ENCODE assay signal across 1 cellular context in genomic region chr15:68228143-68228970, GRCh38.
A peak's percentile ranks its signal among the peaks of the same experiment; 100 is the strongest.
TF ChIP-seq lines count a peak whose summit lies in the region.

No MANE protein-coding gene starts in this region.

TF ChIP-seq in HepG2, 621 proteins besides CTCF, POLR2A, EP300 and RAD21 (continued from another document and continues in another):
- TF ChIP-seq ZBTB46 (CRISPR knock-in tag; IDR thresholded peaks at IDR 0.05; ENCODE audit: borderline replicate concordance): no peak
- TF ChIP-seq RBM39 (IDR thresholded peaks at IDR 0.05; ENCODE audit: low read depth, low read length, poor library complexity, severe bottlenecking): no peak
- no peak for TF ChIP-seq TSC22D2 (CRISPR knock-in tag; IDR thresholded peaks at IDR 0.05; ENCODE audit: borderline replicate concordance)
- no peak for TF ChIP-seq POLR2AphosphoS5 (IDR thresholded peaks at IDR 0.05; ENCODE audit: low read depth, low read length)
- TF ChIP-seq NR2C2 (CRISPR knock-in tag; IDR thresholded peaks at IDR 0.05; ENCODE audit: borderline replicate concordance): no peak
- TF ChIP-seq ZNF24 (IDR thresholded peaks at IDR 0.05): no peak
- TF ChIP-seq ZNF253 (CRISPR knock-in tag; IDR thresholded peaks at IDR 0.05; ENCODE audit: borderline replicate concordance): no peak; the same call in 1 of the 2 replicates
- TF ChIP-seq NCOA1 (CRISPR knock-in tag; IDR thresholded peaks at IDR 0.05): no peak
- 0 out of 2 replicates have a peak, but pooled peaks have one; percentile 3 for TF ChIP-seq ZFP91 (CRISPR knock-in tag; IDR thresholded peaks at IDR 0.05; ENCODE audit: borderline replicate concordance)
- no peak for TF ChIP-seq TBX3 (IDR thresholded peaks at IDR 0.05; ENCODE audit: borderline replicate concordance)
- peak; percentile 29 for TF ChIP-seq ZNF18 (CRISPR knock-in tag; IDR thresholded peaks at IDR 0.05; ENCODE audit: insufficient replicate concordance)
- TF ChIP-seq FOXA3 (CRISPR knock-in tag; IDR thresholded peaks at IDR 0.05): no peak
- TF ChIP-seq ZNF264 (CRISPR knock-in tag; IDR thresholded peaks at IDR 0.05): no peak
- TF ChIP-seq SAFB2 (CRISPR knock-in tag; IDR thresholded peaks at IDR 0.05; ENCODE audit: borderline replicate concordance, low read depth): no peak
- no peak for TF ChIP-seq ZNF597 (CRISPR knock-in tag; IDR thresholded peaks at IDR 0.05)
- TF ChIP-seq NFYB (CRISPR knock-in tag; IDR thresholded peaks at IDR 0.05): no peak; the same call in 1 of the 2 replicates
- TF ChIP-seq AGO2 (optimal IDR thresholded peaks at IDR 0.05; ENCODE audit: low read depth, low read length): no peak
- TF ChIP-seq ARID5B (CRISPR knock-in tag; IDR thresholded peaks at IDR 0.05): no peak
- TF ChIP-seq GLI4 (CRISPR knock-in tag; IDR thresholded peaks at IDR 0.05; ENCODE audit: borderline replicate concordance): no peak
- no peak for TF ChIP-seq PAXIP1 (CRISPR knock-in tag; conservative IDR thresholded peaks at IDR 0.05)
- TF ChIP-seq MXD1 (CRISPR knock-in tag; IDR thresholded peaks at IDR 0.05): no peak
- TF ChIP-seq AKNA (CRISPR knock-in tag; IDR thresholded peaks at IDR 0.05; ENCODE audit: borderline replicate concordance): no peak
- TF ChIP-seq IKZF1 (IDR thresholded peaks at IDR 0.05): no peak
- no peak for TF ChIP-seq ZNF782 (CRISPR knock-in tag; IDR thresholded peaks at IDR 0.05; ENCODE audit: borderline replicate concordance)
- TF ChIP-seq ZNF7 (CRISPR knock-in tag; IDR thresholded peaks at IDR 0.05): no peak
- no peak for TF ChIP-seq ZNF556 (CRISPR knock-in tag; IDR thresholded peaks at IDR 0.05; ENCODE audit: borderline replicate concordance)
- TF ChIP-seq BCL3 (CRISPR knock-in tag; IDR thresholded peaks at IDR 0.05): 0 out of 2 replicates have a peak, but pooled peaks have one; percentile 34
- TF ChIP-seq FOXJ3 (CRISPR knock-in tag; IDR thresholded peaks at IDR 0.05; ENCODE audit: borderline replicate concordance): no peak
- TF ChIP-seq ZNF619 (CRISPR knock-in tag; IDR thresholded peaks at IDR 0.05): no peak
- no peak for TF ChIP-seq ZNF510 (CRISPR knock-in tag; IDR thresholded peaks at IDR 0.05; ENCODE audit: low read depth)
- TF ChIP-seq HBP1 (CRISPR knock-in tag; IDR thresholded peaks at IDR 0.05; ENCODE audit: low read depth): no peak
- TF ChIP-seq ZNF3 (CRISPR knock-in tag; IDR thresholded peaks at IDR 0.05): no peak
